37 cellular contexts compared by ENCODE assay signal in genomic region chr20:57601737-57602136, GRCh38. TPM values are rescaled to one million over a fixed set of nuclear protein-coding genes. Genes with fewer than 3 reads are reported as not detected.
"Had no signal": no experiment of that assay in that cellular context is flagged by ENCODE, and none has a peak within 500 bp of the region (broad histone marks: within the 10 kb centered on the region; RNA-seq: fewer than 3 reads in every experiment).

No MANE protein-coding gene starts in this region.

- H3K27ac Mint-ChIP-seq: activated B cell treated with CpG ODN at 0.5 μM for 24 hours; activated CD8-positive, alpha-beta T cell treated with anti-CD3 and anti-CD28 coated beads, Interleukin-2, amount 10 ng/mL, durations not matched to agents 7 days and 5 days; activated naive CD4-positive, alpha-beta T cell treated with anti-CD3 and anti-CD28 coated beads, Interleukin-2, amount 10 ng/mL, durations not matched to agents 7 days and 5 days; activated naive CD8-positive, alpha-beta T cell; activated T-helper 1 cell treated with anti-CD3 and anti-CD28 coated beads, Interleukin-12 subunit alpha, Interleukin-12 subunit beta, Interleukin-2, Interleukin-4 antibody, amounts not matched to agents 30 ng/mL and 10 ng/mL and 1 ng/mL, durations not matched to agents 14 hours and 24 hours and 36 hours; activated T-helper 2 cell treated with anti-CD3 and anti-CD28 coated beads, Interferon-gamma antibody, Interleukin-2, Interleukin-4, amounts not matched to agents 10 μg/mL and 5 μg/mL and 100 μg/mL, durations not matched to agents 14 hours and 24 hours and 36 hours; T-helper 17 cell; T-helper 2 cell treated with Interferon-gamma antibody and Interleukin-4, amounts not matched to agents 5 μg/mL and 100 μg/mL, for 36 hours had no signal

- H3K36me3 Mint-ChIP-seq: activated naive CD4-positive, alpha-beta T cell treated with anti-CD3 and anti-CD28 coated beads, Interleukin-2, amount 10 ng/mL, durations not matched to agents 7 days and 5 days; activated naive CD8-positive, alpha-beta T cell had no signal

- DNase-seq: activated B cell treated with CpG ODN at 0.5 μM for 24 hours; activated CD4-positive, alpha-beta T cell treated with anti-CD3 and anti-CD28 coated beads for 48 hours; activated CD4-positive, alpha-beta T cell treated with anti-CD3 and anti-CD28 coated beads, Interleukin-2, amount 50 U/mL, for 1 hour; activated CD4-positive, alpha-beta T cell treated with anti-CD3 and anti-CD28 coated beads, Interleukin-2, amount 50 U/mL, for 48 hours; activated CD8-positive, alpha-beta memory T cell treated with anti-CD3 and anti-CD28 coated beads, Interleukin-2, amount 10 ng/mL, durations not matched to agents 7 days and 5 days; activated CD8-positive, alpha-beta memory T cell treated with anti-CD3 and anti-CD28 coated beads, Interleukin-2, amount 50 U/mL, for 4 hours; activated CD8-positive, alpha-beta T cell treated with anti-CD3 and anti-CD28 coated beads, Interleukin-2, amount 10 ng/mL, durations not matched to agents 7 days and 5 days; activated effector memory CD4-positive, alpha-beta T cell treated with anti-CD3 and anti-CD28 coated beads, Interleukin-2, amount 50 U/mL, for 16 hours; activated naive CD4-positive, alpha-beta T cell treated with anti-CD3 and anti-CD28 coated beads, Interleukin-2, amount 10 ng/mL, durations not matched to agents 7 days and 5 days; activated T-cell treated with anti-CD3 and anti-CD28 coated beads, Interleukin-2, amount 50 U/mL, for 1 hour; activated T-cell treated with anti-CD3 and anti-CD28 coated beads, Interleukin-2, amount 50 U/mL, for 48 hours; amniotic stem cell; anterior cingulate cortex; brain microvascular endothelial cell; cortex of kidney; dermis blood vessel endothelial cell; effector CD4-positive, alpha-beta T cell; effector memory CD8-positive, alpha-beta T cell; erythroblast; foreskin keratinocyte; gastrocnemius medialis; heart right ventricle; T-helper 1 cell; T-helper 17 cell; T1000; WERI-Rb-1 had no signal

- H3K9me3 Mint-ChIP-seq: activated B cell treated with CpG ODN at 0.5 μM for 24 hours; activated naive CD4-positive, alpha-beta T cell treated with anti-CD3 and anti-CD28 coated beads, Interleukin-2, amount 10 ng/mL, durations not matched to agents 7 days and 5 days; activated T-helper 1 cell treated with anti-CD3 and anti-CD28 coated beads, Interleukin-12 subunit alpha, Interleukin-12 subunit beta, Interleukin-2, Interleukin-4 antibody, amounts not matched to agents 30 ng/mL and 10 ng/mL and 1 ng/mL, durations not matched to agents 14 hours and 24 hours and 36 hours; activated T-helper 2 cell treated with anti-CD3 and anti-CD28 coated beads, Interferon-gamma antibody, Interleukin-2, Interleukin-4, amounts not matched to agents 10 μg/mL and 5 μg/mL and 100 μg/mL, durations not matched to agents 14 hours and 24 hours and 36 hours; effector memory CD8-positive, alpha-beta T cell; T-helper 2 cell treated with Interferon-gamma antibody and Interleukin-4, amounts not matched to agents 5 μg/mL and 100 μg/mL, for 36 hours had no signal

- ATAC-seq: activated CD4-positive, CD25-positive, alpha-beta regulatory T cell treated with anti-CD3 and anti-CD28 coated beads, Interleukin-2, amount 50 U/mL, for 24 hours; activated CD8-positive, alpha-beta memory T cell treated with anti-CD3 and anti-CD28 coated beads, Interleukin-2, amount 10 ng/mL, durations not matched to agents 7 days and 5 days; activated CD8-positive, alpha-beta T cell treated with anti-CD3 and anti-CD28 coated beads, Interleukin-2, amount 10 ng/mL, durations not matched to agents 7 days and 5 days; effector memory CD8-positive, alpha-beta T cell; gastrocnemius medialis; heart right ventricle; T-helper 17 cell had no signal

- H3K4me1 ChIP-seq: foreskin keratinocyte had no signal

- H3K36me3 ChIP-seq: brain microvascular endothelial cell, esophagus muscularis mucosa, gastrocnemius medialis, heart right ventricle, WERI-Rb-1 had no signal

- H3K27ac ChIP-seq: brain microvascular endothelial cell, esophagus muscularis mucosa, foreskin keratinocyte, gastrocnemius medialis, heart right ventricle, WERI-Rb-1 had no signal

- H3K27me3 Mint-ChIP-seq: activated naive CD8-positive, alpha-beta T cell; effector memory CD8-positive, alpha-beta T cell; T-helper 17 cell had no signal

- H3K27me3 ChIP-seq: brain microvascular endothelial cell, gastrocnemius medialis had no signal

- H3K4me3 ChIP-seq: esophagus muscularis mucosa, gastrocnemius medialis, heart right ventricle had no signal

- H3K4me3 Mint-ChIP-seq: activated B cell treated with CpG ODN at 0.5 μM for 24 hours; activated CD8-positive, alpha-beta memory T cell treated with anti-CD3 and anti-CD28 coated beads, Interleukin-2, amount 10 ng/mL, durations not matched to agents 7 days and 5 days; activated CD8-positive, alpha-beta T cell treated with anti-CD3 and anti-CD28 coated beads, Interleukin-2, amount 10 ng/mL, durations not matched to agents 7 days and 5 days; activated naive CD4-positive, alpha-beta T cell treated with anti-CD3 and anti-CD28 coated beads, Interleukin-2, amount 10 ng/mL, durations not matched to agents 7 days and 5 days; activated naive CD8-positive, alpha-beta T cell; activated T-helper 1 cell treated with anti-CD3 and anti-CD28 coated beads, Interleukin-12 subunit alpha, Interleukin-12 subunit beta, Interleukin-2, Interleukin-4 antibody, amounts not matched to agents 30 ng/mL and 10 ng/mL and 1 ng/mL, durations not matched to agents 14 hours and 24 hours and 36 hours; effector memory CD8-positive, alpha-beta T cell; T-helper 2 cell treated with Interferon-gamma antibody and Interleukin-4, amounts not matched to agents 5 μg/mL and 100 μg/mL, for 36 hours had no signal

- H3K9me3 ChIP-seq: esophagus muscularis mucosa, gastrocnemius medialis, heart right ventricle had no signal

RNA-seq across cellular contexts. Expression of gene ZBP1, which starts 18.5 kb away (rescaled TPM):
- total RNA-seq: astrocyte, bronchial epithelial cell, chondrocyte, dermis blood vessel endothelial cell, foreskin keratinocyte, gastrocnemius medialis, glomerular endothelial cell had no signal

RNA-seq across cellular contexts. Expression of gene PCK1, which starts 40.8 kb away (rescaled TPM):
- total RNA-seq: activated B cell treated with CpG ODN at 0.5 μM for 24 hours; activated CD8-positive, alpha-beta memory T cell treated with anti-CD3 and anti-CD28 coated beads for 36 hours; activated CD8-positive, alpha-beta memory T cell treated with anti-CD3 and anti-CD28 coated beads, Interleukin-2, amount 10 ng/mL, durations not matched to agents 7 days and 5 days; activated CD8-positive, alpha-beta T cell treated with anti-CD3 and anti-CD28 coated beads, Interleukin-2, amount 10 ng/mL, durations not matched to agents 7 days and 5 days; activated T-helper 1 cell treated with anti-CD3 and anti-CD28 coated beads, Interleukin-12 subunit alpha, Interleukin-12 subunit beta, Interleukin-2, Interleukin-4 antibody, amounts not matched to agents 30 ng/mL and 10 ng/mL and 1 ng/mL, durations not matched to agents 14 hours and 24 hours and 36 hours; activated T-helper 2 cell treated with anti-CD3 and anti-CD28 coated beads, Interferon-gamma antibody, Interleukin-2, Interleukin-4, amounts not matched to agents 10 μg/mL and 5 μg/mL and 100 μg/mL, durations not matched to agents 14 hours and 24 hours and 36 hours; astrocyte; bronchial epithelial cell; chondrocyte; dermis blood vessel endothelial cell; foreskin keratinocyte; glomerular endothelial cell; T-helper 17 cell had no signal
- polyA plus RNA-seq: foreskin keratinocyte had no signal
